Comparison of ENCODE assay signal across 25 cellular contexts in the genomic region with DNA sequence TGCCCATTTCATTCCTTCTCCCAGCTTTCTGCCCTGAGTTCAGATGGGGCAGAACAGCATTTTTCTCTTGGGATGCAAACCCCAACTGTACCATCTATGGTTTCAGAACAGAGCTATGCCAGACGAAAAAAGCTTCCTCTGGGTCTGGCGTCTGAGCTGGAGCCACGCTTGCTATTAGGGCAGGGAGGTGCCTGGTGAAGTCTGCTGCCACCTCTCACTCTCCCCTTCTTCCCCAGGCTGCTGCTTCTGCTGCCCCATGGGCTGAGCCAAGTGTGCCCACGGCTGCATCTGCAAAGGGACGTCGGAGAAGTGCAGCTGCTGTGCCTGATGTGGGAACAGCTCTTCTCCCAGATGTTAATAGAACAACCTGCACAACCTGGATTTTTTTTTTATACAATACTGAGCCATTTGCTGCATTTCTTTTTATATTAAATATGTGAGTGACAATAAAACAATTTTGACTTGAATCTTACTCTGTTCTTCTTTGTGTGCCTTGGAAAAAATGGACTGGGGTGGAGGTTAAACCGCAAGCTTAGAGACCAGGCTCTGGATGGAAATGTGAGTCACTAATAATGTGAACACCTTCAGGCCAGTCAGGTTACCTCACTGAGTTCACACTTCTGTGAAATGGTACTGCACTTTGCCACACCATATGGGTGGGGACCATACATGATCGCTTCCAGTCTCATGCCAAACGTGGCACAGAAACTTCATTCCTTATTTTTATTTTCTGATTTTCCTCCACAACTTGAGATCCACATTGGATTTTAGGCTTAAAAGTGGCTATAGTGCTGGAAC. TPM values are rescaled to one million over a fixed set of nuclear protein-coding genes. Genes with fewer than 3 reads are reported as not detected.
DNase-seq lines count a peak whose midpoint lies in the region; ATAC-seq, FAIRE-seq and TF ChIP-seq lines count a peak whose summit lies in the region.
"Had no signal": no experiment of that assay in that cellular context is flagged by ENCODE, and none has a peak within 500 bp of the region (broad histone marks: within the 10 kb centered on the region; RNA-seq: fewer than 3 reads in every experiment).

No MANE protein-coding gene starts in this region.

- H3K36me3 Mint-ChIP-seq in activated naive CD4-positive, alpha-beta T cell treated with anti-CD3 and anti-CD28 coated beads, Interleukin-2, amount 10 ng/mL, durations not matched to agents 7 days and 5 days: no peaks in the 10 kb centered on the region

- H3K4me3 Mint-ChIP-seq in activated naive CD4-positive, alpha-beta T cell treated with anti-CD3 and anti-CD28 coated beads, Interleukin-2, amount 10 ng/mL, durations not matched to agents 7 days and 5 days: no peak overlapping the region

- peaks cover 95% of the 10 kb centered on the region for H3K27me3 Mint-ChIP-seq in activated naive CD4-positive, alpha-beta T cell treated with anti-CD3 and anti-CD28 coated beads, Interleukin-2, amount 10 ng/mL, durations not matched to agents 7 days and 5 days

- H3K9me3 Mint-ChIP-seq in activated naive CD4-positive, alpha-beta T cell treated with anti-CD3 and anti-CD28 coated beads, Interleukin-2, amount 10 ng/mL, durations not matched to agents 7 days and 5 days: no peaks in the 10 kb centered on the region

- H3K27ac ChIP-seq in RWPE2 (ENCODE audit: poor library complexity, severe bottlenecking) (no peak overlapping the region), small intestine (ENCODE audit: low read depth in 1 of 2, low read length in 1 of 2) (no peak overlapping the region)
- H3K27ac ChIP-seq: GM23248, SJSA1 had no signal

- CTCF ChIA-PET in activated naive CD4-positive, alpha-beta T cell treated with anti-CD3 and anti-CD28 coated beads, Interleukin-2, amount 10 ng/mL, durations not matched to agents 7 days and 5 days (lab: Charles Lee): no interaction called here

- 44 to 47% (median 47%) methylated on average over 9 of the region's 9 CpGs for WGBS in small intestine, 3 donors

- H3K27ac Mint-ChIP-seq in activated naive CD4-positive, alpha-beta T cell treated with anti-CD3 and anti-CD28 coated beads, Interleukin-2, amount 10 ng/mL, durations not matched to agents 7 days and 5 days: peak overlapping the region; percentile 7

- H3K27me3 ChIP-seq in RWPE2 (ENCODE audit: insufficient read depth, poor library complexity, severe bottlenecking) (no peaks in the 10 kb centered on the region), small intestine (ENCODE audit: control insufficient read depth in 2 of 2, insufficient read depth in 2 of 2, low read length in 2 of 2) (peaks cover 0 to 26% of the 10 kb centered on the region in 2 donors)

- no peak for TF ChIP-seq CTCF in RWPE2 (IDR thresholded peaks at IDR 0.05; ENCODE audit: poor library complexity, severe bottlenecking)

- H3K4me1 Mint-ChIP-seq in activated naive CD4-positive, alpha-beta T cell treated with anti-CD3 and anti-CD28 coated beads, Interleukin-2, amount 10 ng/mL, durations not matched to agents 7 days and 5 days: peaks cover 38% of the 10 kb centered on the region

- no peaks in the 10 kb centered on the region for H3K9me3 ChIP-seq in RWPE2 (ENCODE audit: severe bottlenecking)
- no peaks in the 10 kb centered on the region for H3K9me3 ChIP-seq in small intestine (ENCODE audit: control insufficient read depth, low read depth)
- H3K9me3 ChIP-seq: HAP-1, SJSA1 had no signal

- no peak for FAIRE-seq in small intestine (lab: Jason Lieb, UNC)
- FAIRE-seq: GM18507, RCC 7860 had no signal

- H3K4me1 ChIP-seq in RWPE2 (ENCODE audit: insufficient read depth, poor library complexity, severe bottlenecking) (no peaks in the 10 kb centered on the region), small intestine (ENCODE audit: control insufficient read depth in 2 of 2, insufficient read depth in 1 of 2, low read depth in 1 of 2, low read length in 1 of 2) (peaks cover 0 to 2% of the 10 kb centered on the region in 2 donors)

- ATAC-seq in RWPE2 (ENCODE audit: low read depth) (0 out of 3 replicates have a peak, but pooled peaks have one; percentile 39), esophagus mucosa (peak; percentile 36)

- H3K36me3 ChIP-seq in RWPE2 (ENCODE audit: low read depth) (no peaks in the 10 kb centered on the region), small intestine (ENCODE audit: control insufficient read depth in 2 of 2, insufficient read depth in 2 of 2, low read length in 2 of 2) (no peaks in the 10 kb centered on the region)
- H3K36me3 ChIP-seq: HAP-1, SJSA1 had no signal

- no peak overlapping the region for H3K4me3 ChIP-seq in RWPE2 (ENCODE audit: severe bottlenecking)
- no peak overlapping the region for H3K4me3 ChIP-seq in small intestine (ENCODE audit: low read depth in 1 of 2, low read length in 2 of 2)
- H3K4me3 ChIP-seq: HAP-1, SJSA1 had no signal

- DNase-seq in activated naive CD4-positive, alpha-beta T cell treated with anti-CD3 and anti-CD28 coated beads, Interleukin-2, amount 10 ng/mL, durations not matched to agents 7 days and 5 days: no peak
- no peak for DNase-seq in activated naive CD4-positive, alpha-beta T cell treated with anti-CD3 and anti-CD28 coated beads, Interleukin-2, amount 50 U/mL, for 16 hours
- DNase-seq in RWPE2 (ENCODE audit: low spot score) (no peak), small intestine (peak; percentile 32), COLO668 (lab: John Stamatoyannopoulos, UW; ENCODE audit: unreplicated experiment) (no peak), NCI-H2081 (lab: John Stamatoyannopoulos, UW) (no peak), glomerular visceral epithelial cell (ENCODE audit: extremely low spot score) (no peak)
- DNase-seq: 8988T, ACHN, GM23248, IMR-90, KG1, MM.1S, NCI-H2029, NCI-H2227 treated with DMSO at 0.1 percent for 48 hours, NCI-H526 treated with DMSO at 0.1 percent for 48 hours, OCI-M1, Right ventricle myocardium superior had no signal

RNA-seq across cellular contexts. Expression of gene MT1A, which starts 1.7 kb away (rescaled TPM):
- 2.9 TPM for total RNA-seq in esophagus mucosa
- 100 to 1,000 TPM in 1 of 3 donors, 10 to 100 TPM in 2; 20.4 to 240 (median 22.2) TPM for polyA plus RNA-seq in small intestine
- total RNA-seq: GM23248, IMR-90, SJSA1 had no signal
- polyA plus RNA-seq: BJ had no signal

RNA-seq across cellular contexts. Expression of gene MT1M, which starts 4.4 kb away (rescaled TPM):
- total RNA-seq in esophagus mucosa: 2.0 TPM
- 100 to 1,000 TPM in 1 of 3 donors, 10 to 100 TPM in 1, 1 to 10 TPM in 1; 3.5 to 106 (median 11.0) TPM for polyA plus RNA-seq in small intestine
- total RNA-seq: IMR-90, NCI-H460 had no signal

RNA-seq across cellular contexts. Expression of gene MT1E, which starts 11.2 kb away (rescaled TPM):
- 98.8 TPM for total RNA-seq in esophagus mucosa
- polyA plus RNA-seq in small intestine: 100 to 1,000 TPM in 1 of 3 donors, 10 to 100 TPM in 2; 75.0 to 151 (median 86.2) TPM
- total RNA-seq: NCI-H460 had no signal

RNA-seq across cellular contexts. Expression of gene MT1B, which starts 14.9 kb away (rescaled TPM):
- not detected for total RNA-seq in esophagus mucosa
- not detected for polyA plus RNA-seq in small intestine
- total RNA-seq: GM23248, IMR-90, NCI-H460, Right ventricle myocardium superior, SJSA1 had no signal
- polyA plus RNA-seq: BJ, GM23248, IMR-90 had no signal

RNA-seq across cellular contexts. Expression of gene MT1F, which starts 20.9 kb away (rescaled TPM):
- total RNA-seq in esophagus mucosa: 3.7 TPM
- 10 to 100 TPM; 13.4 to 38.0 (median 20.3) TPM for polyA plus RNA-seq in small intestine
- total RNA-seq: IMR-90, SJSA1 had no signal
